In the genomic region with DNA sequence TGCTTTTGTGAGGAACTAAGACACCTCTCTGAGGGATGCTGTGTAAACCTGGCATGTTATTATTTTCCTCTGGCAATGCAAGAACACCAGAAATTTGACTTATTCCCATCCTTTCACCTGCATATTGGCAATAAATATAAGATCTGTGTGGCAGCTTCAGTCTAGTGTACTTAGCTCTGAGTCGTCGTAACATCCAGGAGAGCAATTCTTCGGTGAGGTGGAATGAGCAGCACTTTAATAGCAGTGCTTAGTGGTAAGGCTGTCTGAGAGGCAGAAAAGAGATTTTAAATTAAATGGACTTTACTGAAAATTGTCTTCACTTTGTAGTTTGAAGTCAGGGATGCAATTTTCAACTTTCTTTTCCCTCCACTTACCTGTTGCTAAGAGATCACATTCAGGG, we compare ENCODE assay signal across 16 cellular contexts.
A peak's percentile ranks its signal among the peaks of the same experiment; 100 is the strongest.
DNase-seq lines count a peak whose midpoint lies in the region; TF ChIP-seq lines count a peak whose summit lies in the region.
"Had no signal": no experiment of that assay in that cellular context is flagged by ENCODE, and none has a peak within 500 bp of the region (broad histone marks: within the 10 kb centered on the region; RNA-seq: fewer than 3 reads in every experiment).

No MANE protein-coding gene starts in this region.

- no peak overlapping the region for H2AFZ ChIP-seq in SK-N-SH (ENCODE audit: low read depth)
- H2AFZ ChIP-seq: GM23338 had no signal

- H3F3A ChIP-seq in SK-N-SH (replicated peaks; ENCODE audit: insufficient read depth) = no peaks in the 10 kb centered on the region

- H3K9me3 ChIP-seq in HEK293 (ENCODE audit: control insufficient read depth, insufficient read depth, low read depth, low read length) = no peaks in the 10 kb centered on the region
- H3K9me3 ChIP-seq in endocrine pancreas (ENCODE audit: control insufficient read depth, low read length) = no peaks in the 10 kb centered on the region
- H3K9me3 ChIP-seq in SK-N-SH = no peaks in the 10 kb centered on the region
- H3K9me3 ChIP-seq: BLaER1 had no signal

- peak; percentile 0 for DNase-seq in NCI-H2107 (lab: John Stamatoyannopoulos, UW)
- no peak for DNase-seq in NCI-H2107 treated with DMSO at 0.1 percent for 48 hours (lab: John Stamatoyannopoulos, UW; ENCODE audit: unreplicated experiment)
- DNase-seq in SK-N-SH = no peak
- DNase-seq in HEK293T (ENCODE audit: extremely low spot score) = no peak
- no peak for DNase-seq in activated CD8-positive, alpha-beta memory T cell treated with anti-CD3 and anti-CD28 coated beads, Interleukin-2, amount 50 U/mL, for 48 hours
- DNase-seq: 8988T; CD4-positive, alpha-beta memory T cell; DMS153; DMS79; GDM1; H7; IMR-90 had no signal

- H3K4me3 ChIP-seq in HEK293 (ENCODE audit: low read depth, low read length) (no peak overlapping the region), endocrine pancreas (ENCODE audit: control insufficient read depth, insufficient read depth, low read length) (peak overlapping the region; percentile 75), SK-N-SH (ENCODE audit: low read depth in 2 of 2, low read length in 1 of 2) (no peak overlapping the region)
- H3K4me3 ChIP-seq: BLaER1, GM23338 had no signal

- H3K36me3 ChIP-seq in HEK293 (ENCODE audit: control insufficient read depth in 2 of 2, insufficient read depth in 1 of 2, low read length in 2 of 2) = no peaks in the 10 kb centered on the region
- no peaks in the 10 kb centered on the region for H3K36me3 ChIP-seq in endocrine pancreas (ENCODE audit: control insufficient read depth, insufficient read depth, low read length)
- no peaks in the 10 kb centered on the region for H3K36me3 ChIP-seq in SK-N-SH (replicated peaks in 1 of 2; ENCODE audit: control insufficient read depth in 1 of 2, insufficient read depth in 2 of 2, low read length in 1 of 2)
- H3K36me3 ChIP-seq: BLaER1 had no signal

- POLR2A ChIA-PET in HEK293 (lab: Yijun Ruan, JAX) = no interaction called here
- POLR2A ChIA-PET in SK-N-SH (lab: Yijun Ruan, JAX) = no interaction called here
- POLR2A ChIA-PET in HEK293T (lab: Yijun Ruan, JAX) = no interaction called here

- TF ChIP-seq CTCF in HEK293 (tag by site-specific recombination; IDR thresholded peaks at IDR 0.05) = no peak
- TF ChIP-seq CTCF in SK-N-SH (IDR thresholded peaks at IDR 0.05) = no peak

- WGBS in SK-N-SH (ENCODE audit: low lambda C conversion rate) = 83% methylated on average over 3 of the region's 3 CpGs

- CTCF ChIA-PET in HEK293 (lab: Yijun Ruan, JAX) (interaction anchor here (0.6 kb wide), 1 partner anchor 203 kb away, joined by 3 read pairs; no protein-coding TSS in a partner anchor), SK-N-SH (lab: Yijun Ruan, JAX) (interaction anchor here (2.1 kb wide), 1 partner anchor 19 kb away, joined by 7 read pairs; no protein-coding TSS in a partner anchor), HEK293T (lab: Yijun Ruan, JAX) (no interaction called here)

- H3K4me2 ChIP-seq in SK-N-SH = no peak overlapping the region
- H3K4me2 ChIP-seq: BLaER1, GM23338 had no signal

- H3K4me1 ChIP-seq in HEK293 (ENCODE audit: control insufficient read depth, insufficient read depth, low read length) = peaks cover 4% of the 10 kb centered on the region
- H3K4me1 ChIP-seq in endocrine pancreas (ENCODE audit: control insufficient read depth, insufficient read depth, low read length) = peaks cover 23% of the 10 kb centered on the region
- H3K4me1 ChIP-seq in SK-N-SH (ENCODE audit: control insufficient read depth in 1 of 2, insufficient read depth in 2 of 2, low read depth in 1 of 2, low read length in 1 of 2) = peaks cover 0 to 13% of the 10 kb centered on the region in 2 experiments; a peak in 2 of 4 replicates
- H3K4me1 ChIP-seq: BLaER1 had no signal

- H3K27ac ChIP-seq in HEK293 (ENCODE audit: extremely low read depth, low read depth, low read length) (no peak overlapping the region), SK-N-SH (ENCODE audit: low read depth in 2 of 2, low read length in 1 of 2) (no peak overlapping the region)
- H3K27ac ChIP-seq: BLaER1 had no signal

- no peak overlapping the region for H3K9ac ChIP-seq in endocrine pancreas (ENCODE audit: control insufficient read depth, insufficient read depth, low read length)
- no peak overlapping the region for H3K9ac ChIP-seq in SK-N-SH
- H3K9ac ChIP-seq: BLaER1 had no signal

- no peaks in the 10 kb centered on the region for H4K20me1 ChIP-seq in SK-N-SH (ENCODE audit: insufficient read depth)
- H4K20me1 ChIP-seq: BLaER1 had no signal

- TF ChIP-seq RAD21 in SK-N-SH (IDR thresholded peaks at IDR 0.05; ENCODE audit: low read length) = no peak

- H3K79me2 ChIP-seq in SK-N-SH (ENCODE audit: insufficient read depth) = no peaks in the 10 kb centered on the region

- no peaks in the 10 kb centered on the region for H3K9me2 ChIP-seq in SK-N-SH

- H3K27me3 ChIP-seq in endocrine pancreas (ENCODE audit: control insufficient read depth, insufficient read depth, low read length) (no peaks in the 10 kb centered on the region), SK-N-SH (ENCODE audit: insufficient read depth) (no peaks in the 10 kb centered on the region)
- H3K27me3 ChIP-seq: BLaER1 had no signal

- no peak for TF ChIP-seq EP300 in SK-N-SH (IDR thresholded peaks at IDR 0.05; ENCODE audit: borderline replicate concordance in 1 of 2, low read depth in 1 of 2, low read length in 1 of 2)

TF ChIP-seq in HEK293, 187 proteins besides CTCF, POLR2A, EP300 and RAD21:
- TF ChIP-seq, protein P1, sequence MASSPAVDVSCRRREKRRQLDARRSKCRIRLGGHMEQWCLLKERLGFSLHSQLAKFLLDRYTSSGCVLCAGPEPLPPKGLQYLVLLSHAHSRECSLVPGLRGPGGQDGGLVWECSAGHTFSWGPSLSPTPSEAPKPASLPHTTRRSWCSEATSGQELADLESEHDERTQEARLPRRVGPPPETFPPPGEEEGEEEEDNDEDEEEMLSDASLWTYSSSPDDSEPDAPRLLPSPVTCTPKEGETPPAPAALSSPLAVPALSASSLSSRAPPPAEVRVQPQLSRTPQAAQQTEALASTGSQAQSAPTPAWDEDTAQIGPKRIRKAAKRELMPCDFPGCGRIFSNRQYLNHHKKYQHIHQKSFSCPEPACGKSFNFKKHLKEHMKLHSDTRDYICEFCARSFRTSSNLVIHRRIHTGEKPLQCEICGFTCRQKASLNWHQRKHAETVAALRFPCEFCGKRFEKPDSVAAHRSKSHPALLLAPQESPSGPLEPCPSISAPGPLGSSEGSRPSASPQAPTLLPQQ (tag by site-specific recombination; IDR thresholded peaks at IDR 0.05) = no peak
- TF ChIP-seq SCRT2 (tag by site-specific recombination; IDR thresholded peaks at IDR 0.05) = peak; percentile 63

TF ChIP-seq in SK-N-SH, 30 proteins besides CTCF, POLR2A, EP300 and RAD21:
- TF ChIP-seq, protein P2, sequence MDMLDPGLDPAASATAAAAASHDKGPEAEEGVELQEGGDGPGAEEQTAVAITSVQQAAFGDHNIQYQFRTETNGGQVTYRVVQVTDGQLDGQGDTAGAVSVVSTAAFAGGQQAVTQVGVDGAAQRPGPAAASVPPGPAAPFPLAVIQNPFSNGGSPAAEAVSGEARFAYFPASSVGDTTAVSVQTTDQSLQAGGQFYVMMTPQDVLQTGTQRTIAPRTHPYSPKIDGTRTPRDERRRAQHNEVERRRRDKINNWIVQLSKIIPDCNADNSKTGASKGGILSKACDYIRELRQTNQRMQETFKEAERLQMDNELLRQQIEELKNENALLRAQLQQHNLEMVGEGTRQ (IDR thresholded peaks at IDR 0.05; ENCODE audit: borderline replicate concordance, low read depth, low read length) = no peak
- TF ChIP-seq FOSL2 (IDR thresholded peaks at IDR 0.05; ENCODE audit: borderline replicate concordance, low read depth) (no peak), SMC3 (IDR thresholded peaks at IDR 0.05; ENCODE audit: low read depth, low read length) (no peak), USF1 (IDR thresholded peaks at IDR 0.05; ENCODE audit: borderline replicate concordance, low read depth) (no peak), SIN3A (IDR thresholded peaks at IDR 0.05; ENCODE audit: borderline replicate concordance, low read depth, low read length) (no peak), POLR2AphosphoS5 (IDR thresholded peaks at IDR 0.05; ENCODE audit: low read depth, low read length) (no peak), GATA2 (CRISPR knock-in tag; IDR thresholded peaks at IDR 0.05) (no peak)

TF ChIP-seq in HEK293T, 16 proteins besides CTCF, POLR2A, EP300 and RAD21:
- TF ChIP-seq PKNOX1 (IDR thresholded peaks at IDR 0.05) (no peak), ZNF384 (IDR thresholded peaks at IDR 0.05) (no peak), ARNT (IDR thresholded peaks at IDR 0.05) (no peak), FOXK2 (IDR thresholded peaks at IDR 0.05) (no peak), ELF4 (IDR thresholded peaks at IDR 0.05) (no peak), TARDBP (IDR thresholded peaks at IDR 0.05) (no peak), SUZ12 (IDR thresholded peaks at IDR 0.05) (no peak), FOXA1 (IDR thresholded peaks at IDR 0.05) (no peak), HDGF (IDR thresholded peaks at IDR 0.05; ENCODE audit: borderline replicate concordance) (no peak), FOXM1 (IDR thresholded peaks at IDR 0.05; ENCODE audit: borderline replicate concordance) (no peak), NFRKB (IDR thresholded peaks at IDR 0.05) (no peak), LEF1 (IDR thresholded peaks at IDR 0.05; ENCODE audit: borderline replicate concordance) (no peak), SP1 (IDR thresholded peaks at IDR 0.05) (no peak)
